Comparison of ENCODE assay signal across 1 cellular context in genomic region chr5:150438873-150439546, GRCh38.
TF ChIP-seq lines count a peak whose summit lies in the region.

No MANE protein-coding gene starts in this region.

TF ChIP-seq in HepG2, 621 proteins besides CTCF, POLR2A, EP300 and RAD21:
- TF ChIP-seq XRCC5 (optimal IDR thresholded peaks at IDR 0.05; ENCODE audit: low read length) (peak; percentile 41), KAT2B (IDR thresholded peaks at IDR 0.05; ENCODE audit: borderline replicate concordance, low read depth, low read length) (no peak), POGZ (CRISPR knock-in tag; IDR thresholded peaks at IDR 0.05) (no peak), STAG1 (CRISPR knock-in tag; IDR thresholded peaks at IDR 0.05) (peak; percentile 51), ZNF775 (CRISPR knock-in tag; IDR thresholded peaks at IDR 0.05; ENCODE audit: borderline replicate concordance) (no peak), NFKBIZ (CRISPR knock-in tag; IDR thresholded peaks at IDR 0.05) (no peak), CCDC6 (CRISPR knock-in tag; IDR thresholded peaks at IDR 0.05) (no peak), CBX2 (IDR thresholded peaks at IDR 0.05; ENCODE audit: low read depth, low read length) (no peak), CBX2 (CRISPR knock-in tag; IDR thresholded peaks at IDR 0.05; ENCODE audit: low read depth) (no peak), MXI1 (IDR thresholded peaks at IDR 0.05; ENCODE audit: borderline replicate concordance, low read depth, low read length) (no peak), ZBTB40 (IDR thresholded peaks at IDR 0.05) (no peak), ZBTB40 (CRISPR knock-in tag; IDR thresholded peaks at IDR 0.05) (no peak), ZNF335 (CRISPR knock-in tag; IDR thresholded peaks at IDR 0.05) (no peak), THYN1 (CRISPR knock-in tag; IDR thresholded peaks at IDR 0.05; ENCODE audit: borderline replicate concordance, low read depth) (no peak), ZNF263 (CRISPR knock-in tag; IDR thresholded peaks at IDR 0.05) (peak; percentile 37; the same call in 1 of the 2 replicates)
TF ChIP-seq in HepG2: peak in this region for 3.
